In genomic region chr5:141816598-141817399, GRCh38 we compare ENCODE assay signal across 18 cellular contexts.
DNase-seq lines count a peak whose midpoint lies in the region; ATAC-seq, FAIRE-seq and TF ChIP-seq lines count a peak whose summit lies in the region.
"Had no signal": no experiment of that assay in that cellular context is flagged by ENCODE, and none has a peak within 500 bp of the region (broad histone marks: within the 10 kb centered on the region; RNA-seq: fewer than 3 reads in every experiment).

No MANE protein-coding gene starts in this region.

- H3K4me1 ChIP-seq in lower lobe of right lung: peaks cover 7% of the 10 kb centered on the region
- peaks cover under 1 to 8% (median 4%) of the 10 kb centered on the region in 4 donors for H3K4me1 ChIP-seq in stomach

- ATAC-seq in lower lobe of right lung: peak; percentile 22 to 23
- no peak for ATAC-seq in GM18519 (IDR thresholded peaks at IDR 0.05; ENCODE audit: low FRiP score, unreplicated experiment)
- ATAC-seq: stimulated activated effector memory CD8-positive, alpha-beta T cell treated with anti-CD3 and anti-CD28 coated beads, Interleukin-12 subunit alpha, Interleukin-12 subunit beta, amount 100 ng/mL, for 72 hours had no signal

- H3K27me3 ChIP-seq in lower lobe of right lung (ENCODE audit: low read depth) (peaks cover under 1% of the 10 kb centered on the region), stomach (peaks cover 0 to 34% (median 2%) of the 10 kb centered on the region in 3 donors)
- H3K27me3 ChIP-seq: BLaER1 had no signal

- DNase-seq in globus pallidus (ENCODE audit: low spot score) (peak; percentile 80), lower lobe of right lung (no peak), stomach (no peak), SHP77 treated with DMSO at 0.1 percent for 48 hours (lab: John Stamatoyannopoulos, UW) (no peak), DMS 273 treated with DMSO at 0.1 percent for 48 hours (lab: John Stamatoyannopoulos, UW) (no peak), urothelium cell line (ENCODE audit: low spot score) (no peak)
- DNase-seq: activated CD4-positive, alpha-beta memory T cell treated with anti-CD3 and anti-CD28 coated beads for 36 hours; activated effector memory CD4-positive, alpha-beta T cell treated with Interleukin-2 at 50 U/mL for 16 hours; GOT3; Kasumi-1; NCI-H1694; NCI-H748 treated with DMSO at 0.1 percent for 48 hours; stimulated activated CD4-positive, alpha-beta T cell treated with anti-CD3 and anti-CD28 coated beads, Interleukin-4, amount 100 ng/mL, for 4 hours had no signal

- TF ChIP-seq POLR2A in stomach (IDR thresholded peaks at IDR 0.05): no peak

- 36 to 55% (median 48%) methylated on average over 11 of the region's 11 CpGs for WGBS in stomach, 5 donors

- TF ChIP-seq EP300 in stomach (IDR thresholded peaks at IDR 0.05): no peak

- FAIRE-seq in urothelium cell line (lab: Jason Lieb, UNC): no peak
- FAIRE-seq: TTC549 had no signal

- intact Hi-C loops in lower lobe of right lung (cut with DNase I) (no loop called here), stomach (cut with DNase I; ENCODE audit: low total_unique reads) (loop anchor here (5.0 kb wide), 1 partner anchor 66 kb away; no protein-coding TSS in a partner anchor)

- H3K9me3 ChIP-seq in lower lobe of right lung (no peaks in the 10 kb centered on the region), stomach (no peaks in the 10 kb centered on the region)
- H3K9me3 ChIP-seq: BLaER1 had no signal

- H3K4me3 ChIP-seq in lower lobe of right lung: no peak overlapping the region
- no peak overlapping the region for H3K4me3 ChIP-seq in stomach
- H3K4me3 ChIP-seq: BLaER1 had no signal

- TF ChIP-seq CTCF in lower lobe of right lung (IDR thresholded peaks at IDR 0.05) (no peak), stomach (IDR thresholded peaks at IDR 0.05) (no peak)

- H3K36me3 ChIP-seq in lower lobe of right lung (no peaks in the 10 kb centered on the region), stomach (no peaks in the 10 kb centered on the region)
- H3K36me3 ChIP-seq: BLaER1 had no signal

- H3K27ac ChIP-seq in angular gyrus (ENCODE audit: low read depth, low read length) (peak overlapping the region; percentile 79), lower lobe of right lung (peak overlapping the region; percentile 46), stomach (peak overlapping the region in 3 of 5 donors; percentile 34 to 58 (median 44))
- H3K27ac ChIP-seq: BLaER1 had no signal
